ENCODE assay signal across 1 cellular context in genomic region chr14:64520699-64521098, GRCh38.
TF ChIP-seq lines count a peak whose summit lies in the region.

No MANE protein-coding gene starts in this region.

TF ChIP-seq in SK-N-SH, 30 proteins besides CTCF, POLR2A, EP300 and RAD21 (continued from another document):
- TF ChIP-seq PBX3 (IDR thresholded peaks at IDR 0.05) (no peak), RXRA (IDR thresholded peaks at IDR 0.05; ENCODE audit: borderline replicate concordance, low read depth) (no peak)
